8 cellular contexts compared by ENCODE assay signal in the genomic region with DNA sequence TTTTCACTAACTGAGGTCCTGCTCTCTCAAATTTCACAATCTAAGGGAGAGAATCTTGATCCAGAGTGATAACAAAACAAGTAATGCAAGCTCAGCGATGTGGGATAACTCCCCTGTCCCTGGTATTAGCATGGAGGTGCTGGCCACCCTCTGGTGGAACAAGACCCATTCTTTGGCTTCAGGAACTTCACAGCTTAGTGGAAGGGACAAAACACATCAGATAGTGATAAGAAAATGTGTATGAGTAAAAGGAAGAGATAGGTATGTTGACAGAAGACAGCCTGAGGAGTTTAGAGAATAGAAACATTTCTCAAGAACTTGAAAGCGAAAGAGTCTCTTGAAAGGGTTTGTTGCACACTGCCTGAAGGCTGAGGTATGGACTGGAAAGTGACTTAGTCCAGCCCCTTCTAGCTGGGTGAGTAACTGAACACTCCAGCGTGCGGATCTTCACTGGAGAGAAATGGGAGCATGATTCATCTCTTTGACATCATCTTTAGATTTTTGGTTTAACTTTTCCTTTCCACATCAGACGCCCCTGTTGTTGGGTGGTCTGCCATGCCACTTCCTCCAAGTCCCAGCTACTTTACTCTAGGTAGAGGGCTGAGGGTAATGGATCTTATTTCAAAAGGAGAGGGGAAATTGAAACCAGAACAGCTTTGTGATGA. TPM values are rescaled to one million over a fixed set of nuclear protein-coding genes. Genes with fewer than 3 reads are reported as not detected.
A peak's percentile ranks its signal among the peaks of the same experiment; 100 is the strongest.
DNase-seq lines count a peak whose midpoint lies in the region; ATAC-seq and TF ChIP-seq lines count a peak whose summit lies in the region.

No MANE protein-coding gene starts in this region.

- 42% methylated on average over 4 of the region's 5 CpGs for WGBS in mesenchymal stem cell
- WGBS in thyroid gland, 2 donors: 83 to 88% methylated on average over 5 of the region's 5 CpGs
- 81 to 90% methylated on average over 5 of the region's 5 CpGs for WGBS in heart right ventricle, 2 donors

- peak overlapping the region; percentile 23 for H2AFZ ChIP-seq in mesenchymal stem cell (ENCODE audit: low read depth, low read length)

- H3K4ac ChIP-seq in mesenchymal stem cell (ENCODE audit: low read depth in 1 of 2, low read length in 2 of 2): no peak overlapping the region

- no peak overlapping the region for H3K23ac ChIP-seq in mesenchymal stem cell (ENCODE audit: low read length in 2 of 2)

- H2BK120ac ChIP-seq in mesenchymal stem cell (ENCODE audit: low read depth, low read length): no peak overlapping the region

- peak; percentile 98 for ATAC-seq in GM18498 (IDR thresholded peaks at IDR 0.05; ENCODE audit: unreplicated experiment)
- ATAC-seq in GM21723 (IDR thresholded peaks at IDR 0.05; ENCODE audit: unreplicated experiment): peak; percentile 94
- ATAC-seq in heart right ventricle: no peak

- TF ChIP-seq POLR2A in thyroid gland (IDR thresholded peaks at IDR 0.05): no peak

- H4K8ac ChIP-seq in mesenchymal stem cell (ENCODE audit: low read length): peak overlapping the region; percentile 21

- no peak overlapping the region for H2BK5ac ChIP-seq in mesenchymal stem cell (ENCODE audit: low read depth, low read length, poor library complexity, severe bottlenecking)

- peak overlapping the region; percentile 82 for H3K9ac ChIP-seq in mesenchymal stem cell (ENCODE audit: low read length)

- no peak for TF ChIP-seq CTCF in thyroid gland (IDR thresholded peaks at IDR 0.05)
- TF ChIP-seq CTCF in heart right ventricle (IDR thresholded peaks at IDR 0.05): no peak

- no peak overlapping the region for H4K91ac ChIP-seq in mesenchymal stem cell (ENCODE audit: low read length)

- no peak overlapping the region for H2BK15ac ChIP-seq in mesenchymal stem cell (ENCODE audit: low read depth, poor library complexity, severe bottlenecking)

- DNase-seq in SJSA1 (ENCODE audit: low read depth in 1 of 2, low spot score in 2 of 2) (peak; percentile 92 to 96), mesenchymal stem cell (peak; percentile 97), thyroid gland (no peak), heart right ventricle (no peak), NCI-H2029 treated with DMSO at 0.1 percent for 48 hours (lab: John Stamatoyannopoulos, UW) (no peak), HuH-7 (ENCODE audit: low spot score) (no peak)

- H3K9me3 ChIP-seq in SJSA1 (replicated peaks) (no peaks in the 10 kb centered on the region), mesenchymal stem cell (ENCODE audit: control insufficient read depth, low read length) (no peaks in the 10 kb centered on the region), thyroid gland (no peaks in the 10 kb centered on the region), heart right ventricle (no peaks in the 10 kb centered on the region)

- peak overlapping the region; percentile 3 to 89 for H3K18ac ChIP-seq in mesenchymal stem cell (ENCODE audit: low read depth in 1 of 2, low read length in 2 of 2)

- peak overlapping the region; percentile 19 for H3K4me3 ChIP-seq in SJSA1
- H3K4me3 ChIP-seq in mesenchymal stem cell (ENCODE audit: insufficient read depth in 1 of 2, low read depth in 1 of 2, low read length in 2 of 2): peak overlapping the region in 1 of 2 experiments; percentile 60
- no peak overlapping the region for H3K4me3 ChIP-seq in thyroid gland (replicated peaks in 1 of 3)
- no peak overlapping the region for H3K4me3 ChIP-seq in heart right ventricle

- peak overlapping the region; percentile 95 for H3K27ac ChIP-seq in SJSA1
- peak overlapping the region; percentile 62 for H3K27ac ChIP-seq in mesenchymal stem cell (ENCODE audit: low read length, poor library complexity, severe bottlenecking)
- H3K27ac ChIP-seq in thyroid gland: no peak overlapping the region
- no peak overlapping the region for H3K27ac ChIP-seq in heart right ventricle

- no peak overlapping the region for H2AK5ac ChIP-seq in mesenchymal stem cell (ENCODE audit: low read length, severe bottlenecking)

- H3K4me1 ChIP-seq in SJSA1 (replicated peaks): peaks cover 60% of the 10 kb centered on the region
- H3K4me1 ChIP-seq in mesenchymal stem cell (ENCODE audit: control insufficient read depth, insufficient read depth, low read depth, low read length): peaks cover 21% of the 10 kb centered on the region
- H3K4me1 ChIP-seq in thyroid gland: peaks cover 9 to 17% of the 10 kb centered on the region in 2 donors
- H3K4me1 ChIP-seq in heart right ventricle: peaks cover 0 to 33% (median 8%) of the 10 kb centered on the region in 9 donors

- intact Hi-C loops in thyroid gland (cut with DNase I) (no loop called here), heart right ventricle (cut with DNase I) (no loop called here)

- no peaks in the 10 kb centered on the region for H3K36me3 ChIP-seq in SJSA1
- H3K36me3 ChIP-seq in mesenchymal stem cell (ENCODE audit: control insufficient read depth in 1 of 2, insufficient read depth in 2 of 2, low read depth in 1 of 2, low read length in 2 of 2): no peaks in the 10 kb centered on the region
- H3K36me3 ChIP-seq in thyroid gland: no peaks in the 10 kb centered on the region
- no peaks in the 10 kb centered on the region for H3K36me3 ChIP-seq in heart right ventricle

- no peaks in the 10 kb centered on the region for H3K79me1 ChIP-seq in mesenchymal stem cell (replicated peaks; ENCODE audit: low read length, poor library complexity, severe bottlenecking)

- H2BK12ac ChIP-seq in mesenchymal stem cell (ENCODE audit: low read length in 2 of 2): peak overlapping the region in 1 of 2 experiments; percentile 52

- no peak overlapping the region for H3K14ac ChIP-seq in mesenchymal stem cell (ENCODE audit: low read length in 2 of 2)

- peak overlapping the region; percentile 8 for H3K4me2 ChIP-seq in mesenchymal stem cell (ENCODE audit: low read length, poor library complexity, severe bottlenecking)

- H3K27me3 ChIP-seq in SJSA1 (replicated peaks) (no peaks in the 10 kb centered on the region), mesenchymal stem cell (ENCODE audit: control insufficient read depth in 1 of 2, insufficient read depth in 1 of 2, low read length in 2 of 2) (no peaks in the 10 kb centered on the region), thyroid gland (no peaks in the 10 kb centered on the region), heart right ventricle (peaks cover 0 to 3% (median 0%) of the 10 kb centered on the region in 7 donors)

RNA-seq across cellular contexts. Expression of a gene that starts 25.4 kb away (rescaled TPM):
- total RNA-seq in SJSA1 (2014; rRNA removed; shearing (Covaris generic)): 5.7 and 13.1 TPM in 2 replicates
- 12.1 TPM for polyA plus RNA-seq in mesenchymal stem cell (2013, experiment 1 of 2)
- polyA plus RNA-seq in mesenchymal stem cell (2013, experiment 2 of 2): 12.1 TPM
- 10 to 100 TPM; 11.8 to 20.1 (median 14.5) TPM for total RNA-seq in thyroid gland
- total RNA-seq in heart right ventricle: 10 to 100 TPM in 1 of 10 donors, 1 to 10 TPM in 9; 5.9 to 10.3 (median 7.2) TPM
- 1 to 10 TPM; 2.1 to 4.6 TPM for polyA plus RNA-seq in heart right ventricle

Comparison
In these comparisons a context has a peak if more than half of its experiments do, and no peak if none do; other contexts are left out.
1. ATAC-seq: peak in GM18498 (single experiment) and GM21723 (single experiment); none in heart right ventricle (0 of 8).
2. DNase-seq: peak in SJSA1 (2 of 2) and mesenchymal stem cell (single experiment); none in thyroid gland (0 of 2), heart right ventricle (0 of 2), NCI-H2029 treated with DMSO at 0.1 percent for 48 hours (single experiment) and HuH-7 (single experiment).
3. H3K27ac ChIP-seq: peak in SJSA1 (single experiment) and mesenchymal stem cell (single experiment); none in thyroid gland (0 of 3) and heart right ventricle (0 of 10).